ENCODE assay signal across 8 cellular contexts in genomic region chr22:37686002-37686982, GRCh38.
DNase-seq lines count a peak whose midpoint lies in the region; ATAC-seq lines count a peak whose summit lies in the region.

A gene with protein sequence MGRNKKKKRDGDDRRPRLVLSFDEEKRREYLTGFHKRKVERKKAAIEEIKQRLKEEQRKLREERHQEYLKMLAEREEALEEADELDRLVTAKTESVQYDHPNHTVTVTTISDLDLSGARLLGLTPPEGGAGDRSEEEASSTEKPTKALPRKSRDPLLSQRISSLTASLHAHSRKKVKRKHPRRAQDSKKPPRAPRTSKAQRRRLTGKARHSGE (plus strand): TSS chr22:37686343. CDS start chr22:37686393, 50 bp downstream.

- H3K27ac ChIP-seq in caudate nucleus (ENCODE audit: low read depth, low read length): peak within 1 kb of the TSS; percentile 89

- ATAC-seq in HG03095 (IDR thresholded peaks at IDR 0.05; ENCODE audit: unreplicated experiment): peak; percentile 52

- DNase-seq in NK-92 treated with Interleukin-12 subunit alpha and Interleukin-12 subunit beta, amount 100 ng/mL, for 24 hours (lab: John Stamatoyannopoulos, UW): peak; percentile 45
- DNase-seq in NK-92 (lab: John Stamatoyannopoulos, UW; ENCODE audit: unreplicated experiment): no peak
- DNase-seq in NCI-H2227 treated with DMSO at 0.1 percent for 48 hours (lab: John Stamatoyannopoulos, UW): peak; percentile 88
- DNase-seq in activated CD4-positive, CD25-positive, alpha-beta regulatory T cell (lab: John Stamatoyannopoulos, UW): peak; percentile 39 to 49 (median 45)
- DNase-seq in caudate nucleus (lab: John Stamatoyannopoulos, UW): peak in 59 of 61 donors; percentile 35 to 88 (median 74)
- DNase-seq in islet precursor cell: peak; percentile 92
- DNase-seq in stimulated activated CD4-positive, alpha-beta T cell treated with anti-CD3 and anti-CD28 coated beads, Interleukin-12 subunit alpha, Interleukin-12 subunit beta, amount 100 ng/mL, for 48 hours (ENCODE audit: low read depth in 2 of 3, low spot score in 1 of 3): peak; percentile 59 to 76 (median 68)
